In the genomic region with DNA sequence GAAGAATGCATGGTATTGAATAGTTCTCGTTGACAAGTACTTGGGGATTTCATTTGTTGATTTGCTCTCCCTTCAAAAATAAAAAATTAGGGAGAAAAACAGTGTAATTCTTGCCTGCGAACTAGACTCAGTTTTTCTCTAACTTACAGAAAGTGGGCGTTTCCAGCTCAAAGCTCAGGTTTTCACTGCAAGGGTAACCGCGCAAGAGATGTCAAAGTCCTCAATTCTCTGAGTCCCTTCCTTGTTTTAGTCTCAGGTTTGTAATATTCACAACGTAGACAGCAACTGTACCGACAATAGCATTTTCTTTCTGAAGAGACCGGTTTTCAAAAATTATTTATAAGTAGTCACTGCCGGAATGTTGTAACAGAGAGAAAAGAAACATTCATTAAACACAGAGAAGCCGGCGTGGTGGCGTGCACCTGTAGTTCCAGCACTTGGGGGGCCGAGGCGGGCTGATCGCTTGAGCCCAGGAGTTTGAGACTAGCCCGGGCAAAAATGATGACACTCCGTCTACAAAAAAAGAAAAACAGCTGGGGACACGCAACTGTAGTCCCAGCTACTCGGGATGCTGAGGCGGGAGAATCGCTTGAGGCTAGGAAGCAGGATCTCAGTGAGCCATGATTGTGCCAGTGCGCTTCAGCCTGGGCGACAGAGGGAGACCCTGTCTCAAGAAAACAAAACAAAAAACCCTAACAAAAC, we compare ENCODE assay signal across 8 cellular contexts. TPM values are rescaled to one million over a fixed set of nuclear protein-coding genes. Genes with fewer than 3 reads are reported as not detected.
DNase-seq lines count a peak whose midpoint lies in the region; ATAC-seq and TF ChIP-seq lines count a peak whose summit lies in the region.

No MANE protein-coding gene starts in this region.

- no peaks in the 10 kb centered on the region for H3K27me3 Mint-ChIP-seq in Caco-2 (ENCODE audit: insufficient read depth, unreplicated experiment)

- ATAC-seq in HG02678 (IDR thresholded peaks at IDR 0.05; ENCODE audit: unreplicated experiment): no peak

- H3K4me2 ChIP-seq in neural cell (ENCODE audit: low read length): peak overlapping the region; percentile 97

- H3K36me3 ChIP-seq in Caco-2 (ENCODE audit: control insufficient read depth, insufficient read depth, low read length) (no peaks in the 10 kb centered on the region), neural cell (ENCODE audit: insufficient read depth, low read length) (no peaks in the 10 kb centered on the region)
- H3K36me3 ChIP-seq in effector memory CD4-positive, alpha-beta T cell (ENCODE audit: control insufficient read depth, insufficient read depth, low read length): peaks cover 9% of the 10 kb centered on the region

- CTCF ChIA-PET in Caco-2 (lab: Charles Lee): interaction anchor here (0.6 to 1.9 kb wide), 13 partner anchors 10 to 284 kb away, joined by 3 to 34 read pairs (median 4); a partner anchor contains a TSS

- H3K4me3 Mint-ChIP-seq in Caco-2 (ENCODE audit: unreplicated experiment): peak overlapping the region; percentile 98

- peaks cover 23% of the 10 kb centered on the region for H3K36me3 Mint-ChIP-seq in Caco-2 (ENCODE audit: insufficient read depth, unreplicated experiment)

- H3K9ac ChIP-seq in neural cell (ENCODE audit: low read length): peak overlapping the region; percentile 74

- H3K4me1 ChIP-seq in Caco-2: peaks cover 15% of the 10 kb centered on the region
- H3K4me1 ChIP-seq in effector memory CD4-positive, alpha-beta T cell (ENCODE audit: control insufficient read depth, insufficient read depth, low read length, poor library complexity, severe bottlenecking): peaks cover 4% of the 10 kb centered on the region

- no peaks in the 10 kb centered on the region for H3K9me2 ChIP-seq in neural cell (ENCODE audit: insufficient read depth, low read length)

- peak overlapping the region; percentile 100 for H3K27ac Mint-ChIP-seq in Caco-2 (ENCODE audit: unreplicated experiment)

- H3K4me3 ChIP-seq in Caco-2 (ENCODE audit: low read depth, low read length) (peak overlapping the region; percentile 78), NB4 (ENCODE audit: low read depth, low read length) (peak overlapping the region; percentile 92), neural cell (ENCODE audit: low read length) (peak overlapping the region; percentile 94)
- H3K4me3 ChIP-seq in effector memory CD4-positive, alpha-beta T cell (ENCODE audit: insufficient read depth, low read depth, low read length, poor library complexity, severe bottlenecking): peak overlapping the region; percentile 91

- intact Hi-C loops in Caco-2 (cut with micrococcal nuclease; ENCODE audit: unreplicated experiment): loop anchor here (2.0 to 5.0 kb wide), 3 partner anchors 54 to 79 kb away; a partner anchor contains a TSS

- H3K9me3 Mint-ChIP-seq in Caco-2 (ENCODE audit: unreplicated experiment): no peaks in the 10 kb centered on the region

- H3K4me1 Mint-ChIP-seq in Caco-2 (ENCODE audit: low read depth, unreplicated experiment): peaks cover 7% of the 10 kb centered on the region

- peak overlapping the region; percentile 68 for H3K27ac ChIP-seq in effector memory CD4-positive, alpha-beta T cell (ENCODE audit: insufficient read depth, low read length, poor library complexity, severe bottlenecking)
- H3K27ac ChIP-seq in neural cell (ENCODE audit: low read length): peak overlapping the region; percentile 64

- H2AFZ ChIP-seq in neural cell (ENCODE audit: low read depth, low read length): peak overlapping the region; percentile 73

- H3K79me2 ChIP-seq in neural cell (replicated peaks; ENCODE audit: insufficient read depth, low read length): no peaks in the 10 kb centered on the region

- TF ChIP-seq CTCF in Caco-2 (IDR thresholded peaks at IDR 0.05; ENCODE audit: insufficient read depth in 1 of 2, low read depth in 1 of 2, low read length in 1 of 2, severe bottlenecking in 1 of 2, unreplicated experiment in 1 of 2) (no peak), NB4 (IDR thresholded peaks at IDR 0.05; ENCODE audit: low read depth, low read length) (no peak), neural cell (IDR thresholded peaks at IDR 0.05; ENCODE audit: poor library complexity, severe bottlenecking) (no peak)

- DNase-seq in Caco-2 (peak in 1 of 2 experiments; percentile 20), NB4 (ENCODE audit: low read depth) (peak; percentile 45), mesenteric fat pad (ENCODE audit: low spot score) (no peak), NCI-H2227 treated with DMSO at 0.1 percent for 48 hours (lab: John Stamatoyannopoulos, UW) (no peak)
- DNase-seq in effector memory CD4-positive, alpha-beta T cell: no peak
- no peak for DNase-seq in NK-92 treated with Interleukin-12 subunit alpha and Interleukin-12 subunit beta, amount 100 ng/mL, for 24 hours (lab: John Stamatoyannopoulos, UW)

- H3K27me3 ChIP-seq in Caco-2 (replicated peaks; ENCODE audit: control insufficient read depth, insufficient read depth, low read length) (no peaks in the 10 kb centered on the region), neural cell (ENCODE audit: insufficient read depth, low read depth, low read length) (no peaks in the 10 kb centered on the region)
- H3K27me3 ChIP-seq in effector memory CD4-positive, alpha-beta T cell (replicated peaks; ENCODE audit: control insufficient read depth, insufficient read depth, low read length, poor library complexity, severe bottlenecking): no peaks in the 10 kb centered on the region

- H3F3A ChIP-seq in neural cell (ENCODE audit: insufficient read depth, low read length, poor library complexity, severe bottlenecking): no peaks in the 10 kb centered on the region

- no peaks in the 10 kb centered on the region for H4K20me1 ChIP-seq in neural cell (ENCODE audit: insufficient read depth)

- TF ChIP-seq POLR2A in NB4 (IDR thresholded peaks at IDR 0.05; ENCODE audit: extremely low read depth, insufficient read length): no peak

- BruUV-seq in Caco-2 (replicated peaks; lab: Mats Ljungman, UMichigan): TSS peak; percentile 74

- POLR2A ChIA-PET in Caco-2 (lab: Charles Lee): interaction anchor here (1.0 to 1.8 kb wide), 4 partner anchors 10 to 153 kb away, joined by 4 to 17 read pairs (median 10); a partner anchor contains a TSS

- H3K9me3 ChIP-seq in Caco-2: no peaks in the 10 kb centered on the region
- no peaks in the 10 kb centered on the region for H3K9me3 ChIP-seq in effector memory CD4-positive, alpha-beta T cell (ENCODE audit: control insufficient read depth, low read length)
- H3K9me3 ChIP-seq in neural cell (ENCODE audit: low read length): no peaks in the 10 kb centered on the region

- TF ChIP-seq EP300 in neural cell (conservative IDR thresholded peaks at IDR 0.05; ENCODE audit: poor library complexity, severe bottlenecking): no peak

- TF ChIP-seq RAD21 in neural cell (conservative IDR thresholded peaks at IDR 0.05): no peak

TF ChIP-seq in neural cell, 6 proteins besides CTCF, POLR2A, EP300 and RAD21:
- TF ChIP-seq EZH2 (IDR thresholded peaks at IDR 0.05; ENCODE audit: borderline replicate concordance, insufficient read depth, low read length, poor library complexity, severe bottlenecking) (no peak), TAF1 (IDR thresholded peaks at IDR 0.05; ENCODE audit: low read depth) (no peak), MXI1 (conservative IDR thresholded peaks at IDR 0.05; ENCODE audit: poor library complexity, severe bottlenecking) (no peak), SMC3 (conservative IDR thresholded peaks at IDR 0.05; ENCODE audit: poor library complexity) (no peak)

RNA-seq across cellular contexts. Expression of a gene that starts 0.8 kb away (rescaled TPM):
- total RNA-seq in Caco-2 (2022) (13.1 and 13.2 TPM in 2 replicates), mesenteric fat pad (8.4 TPM)
- 8.6 and 9.1 TPM in 2 replicates for polyA plus RNA-seq in neural cell
- 16.3 and 21.1 TPM in 2 replicates for polyA minus RNA-seq in neural cell
